ENCODE assay signal across 18 cellular contexts in the genomic region with DNA sequence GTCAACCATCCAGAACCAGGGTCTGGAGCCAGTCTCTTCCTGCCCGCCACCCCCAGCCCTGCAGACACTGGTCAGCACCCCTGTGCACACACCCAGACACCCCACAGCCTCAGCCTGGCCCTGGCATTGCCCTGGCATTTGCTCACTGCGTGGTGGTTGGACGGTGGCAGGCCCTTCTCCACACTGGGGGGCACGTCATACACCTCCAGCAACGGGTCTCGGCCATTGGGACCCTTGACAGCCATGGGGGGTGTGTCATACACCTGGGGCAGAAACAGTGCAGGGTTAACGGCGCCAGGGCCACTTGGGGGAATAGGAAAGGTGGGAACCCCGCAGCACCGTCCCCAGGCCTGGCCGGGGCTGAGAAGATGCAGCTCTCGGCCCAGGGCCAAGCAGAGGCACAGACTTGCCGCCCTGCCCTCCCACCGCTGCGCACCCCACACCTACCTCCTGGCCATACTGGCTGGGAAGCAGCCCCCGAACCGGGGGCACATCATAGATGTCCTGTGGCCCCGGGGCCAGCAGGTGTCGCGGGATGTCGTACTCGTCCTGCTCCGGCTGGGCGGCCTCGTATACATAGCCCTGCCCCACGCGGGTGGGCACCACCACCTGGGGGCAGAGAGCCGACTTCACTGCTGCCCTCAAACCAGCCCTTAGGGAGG. TPM values are rescaled to one million over a fixed set of nuclear protein-coding genes. Genes with fewer than 3 reads are reported as not detected.
DNase-seq lines count a peak whose midpoint lies in the region; ATAC-seq and TF ChIP-seq lines count a peak whose summit lies in the region.
"Had no signal": no experiment of that assay in that cellular context is flagged by ENCODE, and none has a peak within 500 bp of the region (broad histone marks: within the 10 kb centered on the region; RNA-seq: fewer than 3 reads in every experiment).

No MANE protein-coding gene starts in this region.

- intact Hi-C loops in testis (cut with DNase I; ENCODE audit: low total_unique reads) = loop anchor here (10.0 kb wide), 1 partner anchor 148 kb away; no protein-coding TSS in a partner anchor

- H3K9me3 ChIP-seq in NT2/D1 (ENCODE audit: insufficient read depth, low read length) (no peaks in the 10 kb centered on the region), testis (no peaks in the 10 kb centered on the region)
- H3K9me3 ChIP-seq: BE2C, mucosa of descending colon, SJSA1 had no signal

- no peak overlapping the region for H3K27ac Mint-ChIP-seq in chondrocyte (ENCODE audit: unreplicated experiment)
- peak overlapping the region; percentile 42 for H3K27ac Mint-ChIP-seq in mesothelial cell of epicardium
- H3K27ac Mint-ChIP-seq: activated CD4-positive, alpha-beta T cell treated with anti-CD3 and anti-CD28 coated beads for 36 hours had no signal

- peak overlapping the region; percentile 21 for H3K9ac ChIP-seq in NT2/D1 (ENCODE audit: insufficient read length, low read depth)

- H3K27me3 ChIP-seq in NT2/D1 (ENCODE audit: insufficient read depth, insufficient read length) (no peaks in the 10 kb centered on the region), testis (no peaks in the 10 kb centered on the region)
- H3K27me3 ChIP-seq: BE2C, SJSA1 had no signal

- H3K4me3 Mint-ChIP-seq in chondrocyte (ENCODE audit: unreplicated experiment) (no peak overlapping the region), mesothelial cell of epicardium (no peak overlapping the region)
- H3K4me3 Mint-ChIP-seq: activated CD4-positive, alpha-beta T cell treated with anti-CD3 and anti-CD28 coated beads for 36 hours had no signal

- TF ChIP-seq CTCF in chondrocyte (IDR thresholded peaks at IDR 0.05) (no peak), mesothelial cell of epicardium (IDR thresholded peaks at IDR 0.05; ENCODE audit: unreplicated experiment) (no peak), testis (IDR thresholded peaks at IDR 0.05) (no peak)

- no peaks in the 10 kb centered on the region for H3K9me3 Mint-ChIP-seq in chondrocyte (ENCODE audit: low read depth)
- no peaks in the 10 kb centered on the region for H3K9me3 Mint-ChIP-seq in mesothelial cell of epicardium

- H3K4me3 ChIP-seq in NT2/D1 (ENCODE audit: insufficient read length, low read depth) (no peak overlapping the region), testis (no peak overlapping the region)
- H3K4me3 ChIP-seq: mucosa of descending colon, SJSA1 had no signal

- H3K36me3 ChIP-seq in NT2/D1 (ENCODE audit: insufficient read depth, insufficient read length, low read length) (peaks cover 98% of the 10 kb centered on the region), testis (ENCODE audit: low read depth, missing control alignments) (no peaks in the 10 kb centered on the region)

- no peak for TF ChIP-seq POLR2A in testis (IDR thresholded peaks at IDR 0.05)

- H3K27me3 Mint-ChIP-seq in chondrocyte (ENCODE audit: low read depth) (no peaks in the 10 kb centered on the region), mesothelial cell of epicardium (ENCODE audit: low read depth) (no peaks in the 10 kb centered on the region)
- H3K27me3 Mint-ChIP-seq: activated CD4-positive, alpha-beta T cell treated with anti-CD3 and anti-CD28 coated beads for 36 hours had no signal

- DNase-seq in NT2/D1 (ENCODE audit: low read depth, low spot score) = no peak
- peak; percentile 84 for DNase-seq in chondrocyte (ENCODE audit: low spot score)
- DNase-seq in mesothelial cell of epicardium (ENCODE audit: low spot score in 2 of 2, unreplicated experiment in 2 of 2) = no peak
- no peak for DNase-seq in testis
- DNase-seq in HUDEP-2 (lab: John Stamatoyannopoulos, UW; ENCODE audit: unreplicated experiment in 76 of 76) = no peak
- DNase-seq in activated CD4-positive, alpha-beta T cell treated with anti-CD3 and anti-CD28 coated beads, Interleukin-2, amount 50 U/mL, for 4 hours = no peak
- DNase-seq: amniotic stem cell, BE2C, left colon, NCI-H1092, NCI-H2081 treated with DMSO at 0.1 percent for 48 hours, NCI-H524 treated with DMSO at 0.1 percent for 48 hours, PC-3 had no signal

- no peak for ATAC-seq in GM21526 (IDR thresholded peaks at IDR 0.05; ENCODE audit: low FRiP score, unreplicated experiment)
- ATAC-seq: left colon, mucosa of descending colon, PC-3, right cardiac atrium had no signal

- peaks cover 31% of the 10 kb centered on the region for H3K36me3 Mint-ChIP-seq in chondrocyte (ENCODE audit: low read depth)
- peaks cover 11% of the 10 kb centered on the region for H3K36me3 Mint-ChIP-seq in mesothelial cell of epicardium

- H3K27ac ChIP-seq in testis = peak overlapping the region; percentile 71 to 79
- H3K27ac ChIP-seq: SJSA1 had no signal

- peaks cover 56% of the 10 kb centered on the region for H3K4me1 Mint-ChIP-seq in chondrocyte (ENCODE audit: low read depth)
- H3K4me1 Mint-ChIP-seq in mesothelial cell of epicardium = peaks cover 24% of the 10 kb centered on the region

- 73 to 80% methylated on average over 13 to 25 of the region's 28 CpGs for WGBS in testis, 2 donors

- peaks cover 34% of the 10 kb centered on the region for H3K4me1 ChIP-seq in NT2/D1 (ENCODE audit: insufficient read depth, insufficient read length)
- H3K4me1 ChIP-seq in testis = peaks cover 65% of the 10 kb centered on the region

RNA-seq across cellular contexts. Expression of a gene that starts 14.6 kb away (rescaled TPM):
- total RNA-seq in chondrocyte = 125 to 140 TPM (median 125 TPM) in 3 replicates
- total RNA-seq in mesothelial cell of epicardium = 87.3 to 95.9 TPM (median 95.1 TPM) in 3 replicates
- 100 to 1,000 TPM; 139 to 201 TPM for total RNA-seq in testis
- polyA plus RNA-seq in testis (ENCODE audit: insufficient read depth, low read depth, low replicate concordance) = 83.8 TPM

RNA-seq across cellular contexts. Expression of a gene that starts 18.1 kb away (rescaled TPM):
- total RNA-seq in chondrocyte = not detected in 3 replicates
- total RNA-seq in mesothelial cell of epicardium = not detected in 3 replicates
- total RNA-seq in testis = 1 to 10 TPM in 1 of 2 donors, not detected in 1; 1.2 TPM
- polyA plus RNA-seq in testis (ENCODE audit: insufficient read depth, low read depth, low replicate concordance) = not detected
- total RNA-seq: activated CD4-positive, alpha-beta T cell treated with anti-CD3 and anti-CD28 coated beads for 36 hours; PC-3; SJSA1 had no signal

RNA-seq across cellular contexts. Expression of a gene that starts 29.9 kb away (rescaled TPM):
- total RNA-seq in chondrocyte (not detected in 3 replicates), mesothelial cell of epicardium (not detected in 3 replicates), testis (1 to 10 TPM in 1 of 2 donors, under 1 TPM in 1; 0.63 to 1.1 TPM)
- 0.69 TPM for polyA plus RNA-seq in testis (ENCODE audit: insufficient read depth, low read depth, low replicate concordance)
- total RNA-seq: activated CD4-positive, alpha-beta T cell treated with anti-CD3 and anti-CD28 coated beads for 36 hours; mucosa of descending colon; PC-3; SJSA1 had no signal
